ENCODE assay signal across 2 cellular contexts in the genomic region with DNA sequence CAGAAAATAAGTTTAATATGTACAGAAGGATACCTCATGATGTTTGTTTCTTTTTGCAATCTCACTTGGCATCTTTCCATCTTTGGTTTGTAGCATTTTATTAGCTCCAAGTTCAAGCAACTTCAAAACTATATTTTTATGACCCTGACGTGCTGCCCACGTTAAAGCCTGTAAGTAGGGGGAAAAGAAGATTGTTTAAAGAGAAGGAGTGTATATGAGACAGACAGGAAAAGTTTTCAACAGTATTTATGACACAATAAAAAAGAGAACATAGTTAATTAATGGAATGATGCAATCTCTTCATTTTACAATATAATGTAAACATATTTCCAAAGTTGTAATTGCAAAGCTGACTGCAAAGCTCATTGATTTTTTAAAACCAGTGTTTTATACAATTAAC.
TF ChIP-seq lines count a peak whose summit lies in the region.

No MANE protein-coding gene starts in this region.

TF ChIP-seq in GM23338, 12 proteins besides CTCF, POLR2A, EP300 and RAD21 (continues in another document):
- no peak for TF ChIP-seq CREB1 (CRISPR knock-in tag; IDR thresholded peaks at IDR 0.05; ENCODE audit: low read depth)
- no peak for TF ChIP-seq STAT1 (IDR thresholded peaks at IDR 0.05; ENCODE audit: unreplicated experiment)
- TF ChIP-seq EZH2 (IDR thresholded peaks at IDR 0.05; ENCODE audit: low read depth, unreplicated experiment), result no peak
- TF ChIP-seq, protein P1, sequence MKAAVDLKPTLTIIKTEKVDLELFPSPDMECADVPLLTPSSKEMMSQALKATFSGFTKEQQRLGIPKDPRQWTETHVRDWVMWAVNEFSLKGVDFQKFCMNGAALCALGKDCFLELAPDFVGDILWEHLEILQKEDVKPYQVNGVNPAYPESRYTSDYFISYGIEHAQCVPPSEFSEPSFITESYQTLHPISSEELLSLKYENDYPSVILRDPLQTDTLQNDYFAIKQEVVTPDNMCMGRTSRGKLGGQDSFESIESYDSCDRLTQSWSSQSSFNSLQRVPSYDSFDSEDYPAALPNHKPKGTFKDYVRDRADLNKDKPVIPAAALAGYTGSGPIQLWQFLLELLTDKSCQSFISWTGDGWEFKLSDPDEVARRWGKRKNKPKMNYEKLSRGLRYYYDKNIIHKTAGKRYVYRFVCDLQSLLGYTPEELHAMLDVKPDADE (IDR thresholded peaks at IDR 0.05), result no peak
- no peak for TF ChIP-seq POLR2AphosphoS5 (IDR thresholded peaks at IDR 0.05; ENCODE audit: low read depth)
- no peak for TF ChIP-seq JUNB (IDR thresholded peaks at IDR 0.05; ENCODE audit: unreplicated experiment)
- no peak for TF ChIP-seq ZNF331 (CRISPR knock-in tag; IDR thresholded peaks at IDR 0.05; ENCODE audit: low read depth)
- TF ChIP-seq, protein P2, sequence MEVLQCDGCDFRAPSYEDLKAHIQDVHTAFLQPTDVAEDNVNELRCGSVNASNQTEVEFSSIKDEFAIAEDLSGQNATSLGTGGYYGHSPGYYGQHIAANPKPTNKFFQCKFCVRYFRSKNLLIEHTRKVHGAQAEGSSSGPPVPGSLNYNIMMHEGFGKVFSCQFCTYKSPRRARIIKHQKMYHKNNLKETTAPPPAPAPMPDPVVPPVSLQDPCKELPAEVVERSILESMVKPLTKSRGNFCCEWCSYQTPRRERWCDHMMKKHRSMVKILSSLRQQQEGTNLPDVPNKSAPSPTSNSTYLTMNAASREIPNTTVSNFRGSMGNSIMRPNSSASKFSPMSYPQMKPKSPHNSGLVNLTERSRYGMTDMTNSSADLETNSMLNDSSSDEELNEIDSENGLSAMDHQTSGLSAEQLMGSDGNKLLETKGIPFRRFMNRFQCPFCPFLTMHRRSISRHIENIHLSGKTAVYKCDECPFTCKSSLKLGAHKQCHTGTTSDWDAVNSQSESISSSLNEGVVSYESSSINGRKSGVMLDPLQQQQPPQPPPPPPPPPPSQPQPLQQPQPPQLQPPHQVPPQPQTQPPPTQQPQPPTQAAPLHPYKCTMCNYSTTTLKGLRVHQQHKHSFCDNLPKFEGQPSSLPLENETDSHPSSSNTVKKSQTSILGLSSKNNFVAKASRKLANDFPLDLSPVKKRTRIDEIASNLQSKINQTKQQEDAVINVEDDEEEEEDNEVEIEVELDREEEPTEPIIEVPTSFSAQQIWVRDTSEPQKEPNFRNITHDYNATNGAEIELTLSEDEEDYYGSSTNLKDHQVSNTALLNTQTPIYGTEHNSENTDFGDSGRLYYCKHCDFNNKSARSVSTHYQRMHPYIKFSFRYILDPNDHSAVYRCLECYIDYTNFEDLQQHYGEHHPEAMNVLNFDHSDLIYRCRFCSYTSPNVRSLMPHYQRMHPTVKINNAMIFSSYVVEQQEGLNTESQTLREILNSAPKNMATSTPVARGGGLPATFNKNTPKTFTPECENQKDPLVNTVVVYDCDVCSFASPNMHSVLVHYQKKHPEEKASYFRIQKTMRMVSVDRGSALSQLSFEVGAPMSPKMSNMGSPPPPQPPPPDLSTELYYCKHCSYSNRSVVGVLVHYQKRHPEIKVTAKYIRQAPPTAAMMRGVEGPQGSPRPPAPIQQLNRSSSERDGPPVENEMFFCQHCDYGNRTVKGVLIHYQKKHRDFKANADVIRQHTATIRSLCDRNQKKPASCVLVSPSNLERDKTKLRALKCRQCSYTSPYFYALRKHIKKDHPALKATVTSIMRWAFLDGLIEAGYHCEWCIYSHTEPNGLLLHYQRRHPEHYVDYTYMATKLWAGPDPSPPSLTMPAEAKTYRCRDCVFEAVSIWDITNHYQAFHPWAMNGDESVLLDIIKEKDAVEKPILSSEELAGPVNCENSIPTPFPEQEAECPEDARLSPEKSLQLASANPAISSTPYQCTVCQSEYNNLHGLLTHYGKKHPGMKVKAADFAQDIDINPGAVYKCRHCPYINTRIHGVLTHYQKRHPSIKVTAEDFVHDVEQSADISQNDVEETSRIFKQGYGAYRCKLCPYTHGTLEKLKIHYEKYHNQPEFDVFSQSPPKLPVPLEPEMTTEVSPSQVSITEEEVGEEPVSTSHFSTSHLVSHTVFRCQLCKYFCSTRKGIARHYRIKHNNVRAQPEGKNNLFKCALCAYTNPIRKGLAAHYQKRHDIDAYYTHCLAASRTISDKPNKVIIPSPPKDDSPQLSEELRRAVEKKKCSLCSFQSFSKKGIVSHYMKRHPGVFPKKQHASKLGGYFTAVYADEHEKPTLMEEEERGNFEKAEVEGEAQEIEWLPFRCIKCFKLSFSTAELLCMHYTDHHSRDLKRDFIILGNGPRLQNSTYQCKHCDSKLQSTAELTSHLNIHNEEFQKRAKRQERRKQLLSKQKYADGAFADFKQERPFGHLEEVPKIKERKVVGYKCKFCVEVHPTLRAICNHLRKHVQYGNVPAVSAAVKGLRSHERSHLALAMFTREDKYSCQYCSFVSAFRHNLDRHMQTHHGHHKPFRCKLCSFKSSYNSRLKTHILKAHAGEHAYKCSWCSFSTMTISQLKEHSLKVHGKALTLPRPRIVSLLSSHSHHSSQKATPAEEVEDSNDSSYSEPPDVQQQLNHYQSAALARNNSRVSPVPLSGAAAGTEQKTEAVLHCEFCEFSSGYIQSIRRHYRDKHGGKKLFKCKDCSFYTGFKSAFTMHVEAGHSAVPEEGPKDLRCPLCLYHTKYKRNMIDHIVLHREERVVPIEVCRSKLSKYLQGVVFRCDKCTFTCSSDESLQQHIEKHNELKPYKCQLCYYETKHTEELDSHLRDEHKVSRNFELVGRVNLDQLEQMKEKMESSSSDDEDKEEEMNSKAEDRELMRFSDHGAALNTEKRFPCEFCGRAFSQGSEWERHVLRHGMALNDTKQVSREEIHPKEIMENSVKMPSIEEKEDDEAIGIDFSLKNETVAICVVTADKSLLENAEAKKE (CRISPR knock-in tag; IDR thresholded peaks at IDR 0.05), result no peak
- TF ChIP-seq, protein P3, sequence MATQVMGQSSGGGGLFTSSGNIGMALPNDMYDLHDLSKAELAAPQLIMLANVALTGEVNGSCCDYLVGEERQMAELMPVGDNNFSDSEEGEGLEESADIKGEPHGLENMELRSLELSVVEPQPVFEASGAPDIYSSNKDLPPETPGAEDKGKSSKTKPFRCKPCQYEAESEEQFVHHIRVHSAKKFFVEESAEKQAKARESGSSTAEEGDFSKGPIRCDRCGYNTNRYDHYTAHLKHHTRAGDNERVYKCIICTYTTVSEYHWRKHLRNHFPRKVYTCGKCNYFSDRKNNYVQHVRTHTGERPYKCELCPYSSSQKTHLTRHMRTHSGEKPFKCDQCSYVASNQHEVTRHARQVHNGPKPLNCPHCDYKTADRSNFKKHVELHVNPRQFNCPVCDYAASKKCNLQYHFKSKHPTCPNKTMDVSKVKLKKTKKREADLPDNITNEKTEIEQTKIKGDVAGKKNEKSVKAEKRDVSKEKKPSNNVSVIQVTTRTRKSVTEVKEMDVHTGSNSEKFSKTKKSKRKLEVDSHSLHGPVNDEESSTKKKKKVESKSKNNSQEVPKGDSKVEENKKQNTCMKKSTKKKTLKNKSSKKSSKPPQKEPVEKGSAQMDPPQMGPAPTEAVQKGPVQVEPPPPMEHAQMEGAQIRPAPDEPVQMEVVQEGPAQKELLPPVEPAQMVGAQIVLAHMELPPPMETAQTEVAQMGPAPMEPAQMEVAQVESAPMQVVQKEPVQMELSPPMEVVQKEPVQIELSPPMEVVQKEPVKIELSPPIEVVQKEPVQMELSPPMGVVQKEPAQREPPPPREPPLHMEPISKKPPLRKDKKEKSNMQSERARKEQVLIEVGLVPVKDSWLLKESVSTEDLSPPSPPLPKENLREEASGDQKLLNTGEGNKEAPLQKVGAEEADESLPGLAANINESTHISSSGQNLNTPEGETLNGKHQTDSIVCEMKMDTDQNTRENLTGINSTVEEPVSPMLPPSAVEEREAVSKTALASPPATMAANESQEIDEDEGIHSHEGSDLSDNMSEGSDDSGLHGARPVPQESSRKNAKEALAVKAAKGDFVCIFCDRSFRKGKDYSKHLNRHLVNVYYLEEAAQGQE (IDR thresholded peaks at IDR 0.05; ENCODE audit: unreplicated experiment), result no peak
- TF ChIP-seq ZNF114 (CRISPR knock-in tag; IDR thresholded peaks at IDR 0.05), result no peak

TF ChIP-seq in endothelial cell of umbilical vein, 7 proteins besides CTCF, POLR2A, EP300 and RAD21:
- TF ChIP-seq GATA2 (IDR thresholded peaks at IDR 0.05; ENCODE audit: insufficient read depth, insufficient read length, low read depth, low read length), result no peak
- TF ChIP-seq FOS (IDR thresholded peaks at IDR 0.05; ENCODE audit: borderline replicate concordance, insufficient read depth, low read length), result no peak
- TF ChIP-seq EZH2 (IDR thresholded peaks at IDR 0.05; ENCODE audit: borderline replicate concordance, low read depth, low read length, severe bottlenecking), result no peak
- TF ChIP-seq POLR2AphosphoS5 (IDR thresholded peaks at IDR 0.05; ENCODE audit: insufficient read depth, low read depth, low read length), result no peak
- TF ChIP-seq, protein P4, sequence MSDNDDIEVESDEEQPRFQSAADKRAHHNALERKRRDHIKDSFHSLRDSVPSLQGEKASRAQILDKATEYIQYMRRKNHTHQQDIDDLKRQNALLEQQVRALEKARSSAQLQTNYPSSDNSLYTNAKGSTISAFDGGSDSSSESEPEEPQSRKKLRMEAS (IDR thresholded peaks at IDR 0.05; ENCODE audit: insufficient read depth, insufficient read length), result no peak
- no peak for TF ChIP-seq JUN (IDR thresholded peaks at IDR 0.05; ENCODE audit: borderline replicate concordance, insufficient read depth, insufficient read length, low read depth)
- TF ChIP-seq MYC (IDR thresholded peaks at IDR 0.05; ENCODE audit: low read depth, low read length), result no peak
